1 cellular context compared by ENCODE assay signal in genomic region chr17:81046770-81047359, GRCh38.
TF ChIP-seq lines count a peak whose summit lies in the region.

No MANE protein-coding gene starts in this region.

TF ChIP-seq in HepG2, 621 proteins besides CTCF, POLR2A, EP300 and RAD21:
- TF ChIP-seq ZNF709 (CRISPR knock-in tag; IDR thresholded peaks at IDR 0.05) (no peak), ZNF616 (CRISPR knock-in tag; IDR thresholded peaks at IDR 0.05; ENCODE audit: low read depth) (no peak), HNRNPL (IDR thresholded peaks at IDR 0.05; ENCODE audit: low read depth, low read length) (peak; percentile 60; the same call in 1 of the 2 replicates), ZNF546 (CRISPR knock-in tag; conservative IDR thresholded peaks at IDR 0.05) (0 out of 2 replicates have a peak, but pooled peaks have one; percentile 60), NRL (CRISPR knock-in tag; IDR thresholded peaks at IDR 0.05; ENCODE audit: borderline replicate concordance) (0 out of 2 replicates have a peak, but pooled peaks have one; percentile 11), GABPA (IDR thresholded peaks at IDR 0.05; ENCODE audit: low read depth, low read length) (no peak), GABPA (CRISPR knock-in tag; IDR thresholded peaks at IDR 0.05; ENCODE audit: low read depth) (no peak), ZNF704 (CRISPR knock-in tag; IDR thresholded peaks at IDR 0.05; ENCODE audit: borderline replicate concordance) (no peak), ZNF263 (CRISPR knock-in tag; IDR thresholded peaks at IDR 0.05) (no peak), ZNF225 (CRISPR knock-in tag; IDR thresholded peaks at IDR 0.05) (0 out of 2 replicates have a peak, but pooled peaks have one; percentile 20), ZBTB10 (CRISPR knock-in tag; IDR thresholded peaks at IDR 0.05; ENCODE audit: borderline replicate concordance) (no peak)
